Comparison of ENCODE assay signal across 9 cellular contexts in genomic region chr16:28609631-28610594, GRCh38. TPM values are rescaled to one million over a fixed set of nuclear protein-coding genes. Genes with fewer than 3 reads are reported as not detected.
DNase-seq lines count a peak whose midpoint lies in the region; ATAC-seq and TF ChIP-seq lines count a peak whose summit lies in the region.
"Had no signal": no experiment of that assay in that cellular context is flagged by ENCODE, and none has a peak within 500 bp of the region (broad histone marks: within the 10 kb centered on the region; RNA-seq: fewer than 3 reads in every experiment).

SULT1A1 (minus strand) TSS chr16:28610044; CDS start chr16:28608855, 1,189 bp downstream.

- no peaks in the 10 kb centered on the region for H3K4me1 ChIP-seq in rectal smooth muscle tissue (ENCODE audit: control insufficient read depth, insufficient read depth, low read length)

- H3K36me3 ChIP-seq in rectal smooth muscle tissue (ENCODE audit: control insufficient read depth, insufficient read depth, low read length): no peaks in the 10 kb centered on the region

- no peak for TF ChIP-seq CTCF in GM10266 (IDR thresholded peaks at IDR 0.05; ENCODE audit: control insufficient read depth, insufficient read depth, low read depth, missing control alignments)

- intact Hi-C loops in left ventricle myocardium superior (cut with micrococcal nuclease): no loop called here

- ATAC-seq in T-helper 17 cell: no peak
- peak; percentile 83 for ATAC-seq in left ventricle myocardium superior
- no peak for ATAC-seq in GM21786 (IDR thresholded peaks at IDR 0.05; ENCODE audit: unreplicated experiment)

- no peak within 1 kb of the TSS for H3K9ac ChIP-seq in rectal smooth muscle tissue (ENCODE audit: low read length)
- H3K9ac ChIP-seq: KMS-11 had no signal

- DNase-seq in GM10266 (ENCODE audit: extremely low spot score) (peak; percentile 37), T-helper 17 cell (no peak), left ventricle myocardium superior (peak; percentile 76), NCI-H524 (lab: John Stamatoyannopoulos, UW) (no peak), NCI-H2107 treated with DMSO at 0.1 percent for 48 hours (lab: John Stamatoyannopoulos, UW; ENCODE audit: unreplicated experiment) (no peak), COR-L47 (lab: John Stamatoyannopoulos, UW) (no peak)

- H3K4me3 ChIP-seq in rectal smooth muscle tissue (ENCODE audit: low read length): peak within 1 kb of the TSS; percentile 52

- H3K4me1 Mint-ChIP-seq in T-helper 17 cell: peaks cover 15% of the 10 kb centered on the region

- no peaks in the 10 kb centered on the region for H3K27me3 Mint-ChIP-seq in T-helper 17 cell

- peak within 1 kb of the TSS; percentile 26 for H3K4me3 Mint-ChIP-seq in T-helper 17 cell

- peaks cover 2% of the 10 kb centered on the region for H3K36me3 Mint-ChIP-seq in T-helper 17 cell (ENCODE audit: low read depth)

- H3K27me3 ChIP-seq in rectal smooth muscle tissue (ENCODE audit: control insufficient read depth, insufficient read depth, low read length): no peaks in the 10 kb centered on the region

- H3K27ac ChIP-seq in rectal smooth muscle tissue (ENCODE audit: low read depth, low read length): no peak within 1 kb of the TSS
- H3K27ac ChIP-seq: KMS-11 had no signal

- H3K27ac Mint-ChIP-seq in T-helper 17 cell: peak within 1 kb of the TSS; percentile 49

- no peaks in the 10 kb centered on the region for H3K9me3 ChIP-seq in T-helper 17 cell (ENCODE audit: control insufficient read depth, low read length, poor library complexity, severe bottlenecking)

RNA-seq across cellular contexts. Expression of gene SULT1A1, which starts in this region (rescaled TPM):
- 10 to 100 TPM; 10.6 to 14.4 TPM for total RNA-seq in T-helper 17 cell
- 15.5 TPM for total RNA-seq in left ventricle myocardium superior

Comparison
In these comparisons a context has a peak if more than half of its experiments do, and no peak if none do; other contexts are left out.
1. DNase-seq: peak in GM10266 (single experiment) and left ventricle myocardium superior (single experiment); none in T-helper 17 cell (0 of 3), NCI-H524 (0 of 2), NCI-H2107 treated with DMSO at 0.1 percent for 48 hours (single experiment) and COR-L47 (single experiment).